In the genomic region with DNA sequence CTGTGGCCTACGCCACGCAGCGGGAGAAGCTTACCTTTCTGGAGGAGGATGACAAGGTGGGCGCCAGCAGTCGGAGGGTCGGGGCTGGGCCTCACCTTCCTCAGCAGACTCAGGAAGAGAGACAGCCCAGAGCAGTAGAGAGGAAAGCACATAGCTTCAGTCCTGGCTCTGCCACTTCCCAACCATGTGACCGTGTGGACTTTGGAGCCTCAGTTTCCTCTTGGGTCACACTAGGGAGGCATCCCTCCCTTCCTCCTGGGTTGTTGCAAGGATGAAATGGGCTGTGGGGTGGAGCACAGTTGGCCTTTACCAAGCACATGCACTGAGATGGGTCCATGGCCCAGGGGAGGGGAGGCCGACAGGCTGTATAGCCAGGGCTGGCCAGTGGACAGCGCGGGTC, we compare ENCODE assay signal across 2 cellular contexts.
TF ChIP-seq lines count a peak whose summit lies in the region.

No MANE protein-coding gene starts in this region.

TF ChIP-seq in GM23338, 12 proteins besides CTCF, POLR2A, EP300 and RAD21:
- TF ChIP-seq, protein P1, sequence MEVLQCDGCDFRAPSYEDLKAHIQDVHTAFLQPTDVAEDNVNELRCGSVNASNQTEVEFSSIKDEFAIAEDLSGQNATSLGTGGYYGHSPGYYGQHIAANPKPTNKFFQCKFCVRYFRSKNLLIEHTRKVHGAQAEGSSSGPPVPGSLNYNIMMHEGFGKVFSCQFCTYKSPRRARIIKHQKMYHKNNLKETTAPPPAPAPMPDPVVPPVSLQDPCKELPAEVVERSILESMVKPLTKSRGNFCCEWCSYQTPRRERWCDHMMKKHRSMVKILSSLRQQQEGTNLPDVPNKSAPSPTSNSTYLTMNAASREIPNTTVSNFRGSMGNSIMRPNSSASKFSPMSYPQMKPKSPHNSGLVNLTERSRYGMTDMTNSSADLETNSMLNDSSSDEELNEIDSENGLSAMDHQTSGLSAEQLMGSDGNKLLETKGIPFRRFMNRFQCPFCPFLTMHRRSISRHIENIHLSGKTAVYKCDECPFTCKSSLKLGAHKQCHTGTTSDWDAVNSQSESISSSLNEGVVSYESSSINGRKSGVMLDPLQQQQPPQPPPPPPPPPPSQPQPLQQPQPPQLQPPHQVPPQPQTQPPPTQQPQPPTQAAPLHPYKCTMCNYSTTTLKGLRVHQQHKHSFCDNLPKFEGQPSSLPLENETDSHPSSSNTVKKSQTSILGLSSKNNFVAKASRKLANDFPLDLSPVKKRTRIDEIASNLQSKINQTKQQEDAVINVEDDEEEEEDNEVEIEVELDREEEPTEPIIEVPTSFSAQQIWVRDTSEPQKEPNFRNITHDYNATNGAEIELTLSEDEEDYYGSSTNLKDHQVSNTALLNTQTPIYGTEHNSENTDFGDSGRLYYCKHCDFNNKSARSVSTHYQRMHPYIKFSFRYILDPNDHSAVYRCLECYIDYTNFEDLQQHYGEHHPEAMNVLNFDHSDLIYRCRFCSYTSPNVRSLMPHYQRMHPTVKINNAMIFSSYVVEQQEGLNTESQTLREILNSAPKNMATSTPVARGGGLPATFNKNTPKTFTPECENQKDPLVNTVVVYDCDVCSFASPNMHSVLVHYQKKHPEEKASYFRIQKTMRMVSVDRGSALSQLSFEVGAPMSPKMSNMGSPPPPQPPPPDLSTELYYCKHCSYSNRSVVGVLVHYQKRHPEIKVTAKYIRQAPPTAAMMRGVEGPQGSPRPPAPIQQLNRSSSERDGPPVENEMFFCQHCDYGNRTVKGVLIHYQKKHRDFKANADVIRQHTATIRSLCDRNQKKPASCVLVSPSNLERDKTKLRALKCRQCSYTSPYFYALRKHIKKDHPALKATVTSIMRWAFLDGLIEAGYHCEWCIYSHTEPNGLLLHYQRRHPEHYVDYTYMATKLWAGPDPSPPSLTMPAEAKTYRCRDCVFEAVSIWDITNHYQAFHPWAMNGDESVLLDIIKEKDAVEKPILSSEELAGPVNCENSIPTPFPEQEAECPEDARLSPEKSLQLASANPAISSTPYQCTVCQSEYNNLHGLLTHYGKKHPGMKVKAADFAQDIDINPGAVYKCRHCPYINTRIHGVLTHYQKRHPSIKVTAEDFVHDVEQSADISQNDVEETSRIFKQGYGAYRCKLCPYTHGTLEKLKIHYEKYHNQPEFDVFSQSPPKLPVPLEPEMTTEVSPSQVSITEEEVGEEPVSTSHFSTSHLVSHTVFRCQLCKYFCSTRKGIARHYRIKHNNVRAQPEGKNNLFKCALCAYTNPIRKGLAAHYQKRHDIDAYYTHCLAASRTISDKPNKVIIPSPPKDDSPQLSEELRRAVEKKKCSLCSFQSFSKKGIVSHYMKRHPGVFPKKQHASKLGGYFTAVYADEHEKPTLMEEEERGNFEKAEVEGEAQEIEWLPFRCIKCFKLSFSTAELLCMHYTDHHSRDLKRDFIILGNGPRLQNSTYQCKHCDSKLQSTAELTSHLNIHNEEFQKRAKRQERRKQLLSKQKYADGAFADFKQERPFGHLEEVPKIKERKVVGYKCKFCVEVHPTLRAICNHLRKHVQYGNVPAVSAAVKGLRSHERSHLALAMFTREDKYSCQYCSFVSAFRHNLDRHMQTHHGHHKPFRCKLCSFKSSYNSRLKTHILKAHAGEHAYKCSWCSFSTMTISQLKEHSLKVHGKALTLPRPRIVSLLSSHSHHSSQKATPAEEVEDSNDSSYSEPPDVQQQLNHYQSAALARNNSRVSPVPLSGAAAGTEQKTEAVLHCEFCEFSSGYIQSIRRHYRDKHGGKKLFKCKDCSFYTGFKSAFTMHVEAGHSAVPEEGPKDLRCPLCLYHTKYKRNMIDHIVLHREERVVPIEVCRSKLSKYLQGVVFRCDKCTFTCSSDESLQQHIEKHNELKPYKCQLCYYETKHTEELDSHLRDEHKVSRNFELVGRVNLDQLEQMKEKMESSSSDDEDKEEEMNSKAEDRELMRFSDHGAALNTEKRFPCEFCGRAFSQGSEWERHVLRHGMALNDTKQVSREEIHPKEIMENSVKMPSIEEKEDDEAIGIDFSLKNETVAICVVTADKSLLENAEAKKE (CRISPR knock-in tag; IDR thresholded peaks at IDR 0.05), result no peak
- TF ChIP-seq JUNB (IDR thresholded peaks at IDR 0.05; ENCODE audit: unreplicated experiment) (no peak), POLR2AphosphoS5 (IDR thresholded peaks at IDR 0.05; ENCODE audit: low read depth) (no peak), STAT1 (IDR thresholded peaks at IDR 0.05; ENCODE audit: unreplicated experiment) (no peak), EZH2 (IDR thresholded peaks at IDR 0.05; ENCODE audit: low read depth, unreplicated experiment) (no peak), ZNF331 (CRISPR knock-in tag; IDR thresholded peaks at IDR 0.05; ENCODE audit: low read depth) (no peak)
- TF ChIP-seq, protein P2, sequence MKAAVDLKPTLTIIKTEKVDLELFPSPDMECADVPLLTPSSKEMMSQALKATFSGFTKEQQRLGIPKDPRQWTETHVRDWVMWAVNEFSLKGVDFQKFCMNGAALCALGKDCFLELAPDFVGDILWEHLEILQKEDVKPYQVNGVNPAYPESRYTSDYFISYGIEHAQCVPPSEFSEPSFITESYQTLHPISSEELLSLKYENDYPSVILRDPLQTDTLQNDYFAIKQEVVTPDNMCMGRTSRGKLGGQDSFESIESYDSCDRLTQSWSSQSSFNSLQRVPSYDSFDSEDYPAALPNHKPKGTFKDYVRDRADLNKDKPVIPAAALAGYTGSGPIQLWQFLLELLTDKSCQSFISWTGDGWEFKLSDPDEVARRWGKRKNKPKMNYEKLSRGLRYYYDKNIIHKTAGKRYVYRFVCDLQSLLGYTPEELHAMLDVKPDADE (IDR thresholded peaks at IDR 0.05), result no peak

TF ChIP-seq in H1, 55 proteins besides CTCF, POLR2A, EP300 and RAD21:
- TF ChIP-seq, protein P3, sequence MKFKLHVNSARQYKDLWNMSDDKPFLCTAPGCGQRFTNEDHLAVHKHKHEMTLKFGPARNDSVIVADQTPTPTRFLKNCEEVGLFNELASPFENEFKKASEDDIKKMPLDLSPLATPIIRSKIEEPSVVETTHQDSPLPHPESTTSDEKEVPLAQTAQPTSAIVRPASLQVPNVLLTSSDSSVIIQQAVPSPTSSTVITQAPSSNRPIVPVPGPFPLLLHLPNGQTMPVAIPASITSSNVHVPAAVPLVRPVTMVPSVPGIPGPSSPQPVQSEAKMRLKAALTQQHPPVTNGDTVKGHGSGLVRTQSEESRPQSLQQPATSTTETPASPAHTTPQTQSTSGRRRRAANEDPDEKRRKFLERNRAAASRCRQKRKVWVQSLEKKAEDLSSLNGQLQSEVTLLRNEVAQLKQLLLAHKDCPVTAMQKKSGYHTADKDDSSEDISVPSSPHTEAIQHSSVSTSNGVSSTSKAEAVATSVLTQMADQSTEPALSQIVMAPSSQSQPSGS (IDR thresholded peaks at IDR 0.05; ENCODE audit: low read length), result no peak
- TF ChIP-seq CHD2 (IDR thresholded peaks at IDR 0.05; ENCODE audit: low read length) (no peak), POU5F1 (IDR thresholded peaks at IDR 0.05; ENCODE audit: low read depth, low read length) (no peak), BCL11A (IDR thresholded peaks at IDR 0.05; ENCODE audit: low read depth in 2 of 2, low read length in 2 of 2) (no peak), KDM1A (IDR thresholded peaks at IDR 0.05; ENCODE audit: borderline replicate concordance, low read length) (no peak), BACH1 (IDR thresholded peaks at IDR 0.05; ENCODE audit: low read length) (no peak), POLR2AphosphoS5 (IDR thresholded peaks at IDR 0.05; ENCODE audit: low read depth, low read length) (no peak), FOSL1 (IDR thresholded peaks at IDR 0.05; ENCODE audit: insufficient read depth, low read depth, low read length) (no peak), TBP (IDR thresholded peaks at IDR 0.05; ENCODE audit: low read depth, low read length) (no peak)
